1 cellular context compared by ENCODE assay signal in genomic region chr18:26804474-26804873, GRCh38.
TF ChIP-seq lines count a peak whose summit lies in the region.

No MANE protein-coding gene starts in this region.

TF ChIP-seq in GM23338, 12 proteins besides CTCF, POLR2A, EP300 and RAD21 (continued from another document):
- TF ChIP-seq, protein P1, sequence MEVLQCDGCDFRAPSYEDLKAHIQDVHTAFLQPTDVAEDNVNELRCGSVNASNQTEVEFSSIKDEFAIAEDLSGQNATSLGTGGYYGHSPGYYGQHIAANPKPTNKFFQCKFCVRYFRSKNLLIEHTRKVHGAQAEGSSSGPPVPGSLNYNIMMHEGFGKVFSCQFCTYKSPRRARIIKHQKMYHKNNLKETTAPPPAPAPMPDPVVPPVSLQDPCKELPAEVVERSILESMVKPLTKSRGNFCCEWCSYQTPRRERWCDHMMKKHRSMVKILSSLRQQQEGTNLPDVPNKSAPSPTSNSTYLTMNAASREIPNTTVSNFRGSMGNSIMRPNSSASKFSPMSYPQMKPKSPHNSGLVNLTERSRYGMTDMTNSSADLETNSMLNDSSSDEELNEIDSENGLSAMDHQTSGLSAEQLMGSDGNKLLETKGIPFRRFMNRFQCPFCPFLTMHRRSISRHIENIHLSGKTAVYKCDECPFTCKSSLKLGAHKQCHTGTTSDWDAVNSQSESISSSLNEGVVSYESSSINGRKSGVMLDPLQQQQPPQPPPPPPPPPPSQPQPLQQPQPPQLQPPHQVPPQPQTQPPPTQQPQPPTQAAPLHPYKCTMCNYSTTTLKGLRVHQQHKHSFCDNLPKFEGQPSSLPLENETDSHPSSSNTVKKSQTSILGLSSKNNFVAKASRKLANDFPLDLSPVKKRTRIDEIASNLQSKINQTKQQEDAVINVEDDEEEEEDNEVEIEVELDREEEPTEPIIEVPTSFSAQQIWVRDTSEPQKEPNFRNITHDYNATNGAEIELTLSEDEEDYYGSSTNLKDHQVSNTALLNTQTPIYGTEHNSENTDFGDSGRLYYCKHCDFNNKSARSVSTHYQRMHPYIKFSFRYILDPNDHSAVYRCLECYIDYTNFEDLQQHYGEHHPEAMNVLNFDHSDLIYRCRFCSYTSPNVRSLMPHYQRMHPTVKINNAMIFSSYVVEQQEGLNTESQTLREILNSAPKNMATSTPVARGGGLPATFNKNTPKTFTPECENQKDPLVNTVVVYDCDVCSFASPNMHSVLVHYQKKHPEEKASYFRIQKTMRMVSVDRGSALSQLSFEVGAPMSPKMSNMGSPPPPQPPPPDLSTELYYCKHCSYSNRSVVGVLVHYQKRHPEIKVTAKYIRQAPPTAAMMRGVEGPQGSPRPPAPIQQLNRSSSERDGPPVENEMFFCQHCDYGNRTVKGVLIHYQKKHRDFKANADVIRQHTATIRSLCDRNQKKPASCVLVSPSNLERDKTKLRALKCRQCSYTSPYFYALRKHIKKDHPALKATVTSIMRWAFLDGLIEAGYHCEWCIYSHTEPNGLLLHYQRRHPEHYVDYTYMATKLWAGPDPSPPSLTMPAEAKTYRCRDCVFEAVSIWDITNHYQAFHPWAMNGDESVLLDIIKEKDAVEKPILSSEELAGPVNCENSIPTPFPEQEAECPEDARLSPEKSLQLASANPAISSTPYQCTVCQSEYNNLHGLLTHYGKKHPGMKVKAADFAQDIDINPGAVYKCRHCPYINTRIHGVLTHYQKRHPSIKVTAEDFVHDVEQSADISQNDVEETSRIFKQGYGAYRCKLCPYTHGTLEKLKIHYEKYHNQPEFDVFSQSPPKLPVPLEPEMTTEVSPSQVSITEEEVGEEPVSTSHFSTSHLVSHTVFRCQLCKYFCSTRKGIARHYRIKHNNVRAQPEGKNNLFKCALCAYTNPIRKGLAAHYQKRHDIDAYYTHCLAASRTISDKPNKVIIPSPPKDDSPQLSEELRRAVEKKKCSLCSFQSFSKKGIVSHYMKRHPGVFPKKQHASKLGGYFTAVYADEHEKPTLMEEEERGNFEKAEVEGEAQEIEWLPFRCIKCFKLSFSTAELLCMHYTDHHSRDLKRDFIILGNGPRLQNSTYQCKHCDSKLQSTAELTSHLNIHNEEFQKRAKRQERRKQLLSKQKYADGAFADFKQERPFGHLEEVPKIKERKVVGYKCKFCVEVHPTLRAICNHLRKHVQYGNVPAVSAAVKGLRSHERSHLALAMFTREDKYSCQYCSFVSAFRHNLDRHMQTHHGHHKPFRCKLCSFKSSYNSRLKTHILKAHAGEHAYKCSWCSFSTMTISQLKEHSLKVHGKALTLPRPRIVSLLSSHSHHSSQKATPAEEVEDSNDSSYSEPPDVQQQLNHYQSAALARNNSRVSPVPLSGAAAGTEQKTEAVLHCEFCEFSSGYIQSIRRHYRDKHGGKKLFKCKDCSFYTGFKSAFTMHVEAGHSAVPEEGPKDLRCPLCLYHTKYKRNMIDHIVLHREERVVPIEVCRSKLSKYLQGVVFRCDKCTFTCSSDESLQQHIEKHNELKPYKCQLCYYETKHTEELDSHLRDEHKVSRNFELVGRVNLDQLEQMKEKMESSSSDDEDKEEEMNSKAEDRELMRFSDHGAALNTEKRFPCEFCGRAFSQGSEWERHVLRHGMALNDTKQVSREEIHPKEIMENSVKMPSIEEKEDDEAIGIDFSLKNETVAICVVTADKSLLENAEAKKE (CRISPR knock-in tag; IDR thresholded peaks at IDR 0.05) = no peak
- TF ChIP-seq CREB1 (CRISPR knock-in tag; IDR thresholded peaks at IDR 0.05; ENCODE audit: low read depth) = no peak
